9 cellular contexts compared by ENCODE assay signal in the genomic region with DNA sequence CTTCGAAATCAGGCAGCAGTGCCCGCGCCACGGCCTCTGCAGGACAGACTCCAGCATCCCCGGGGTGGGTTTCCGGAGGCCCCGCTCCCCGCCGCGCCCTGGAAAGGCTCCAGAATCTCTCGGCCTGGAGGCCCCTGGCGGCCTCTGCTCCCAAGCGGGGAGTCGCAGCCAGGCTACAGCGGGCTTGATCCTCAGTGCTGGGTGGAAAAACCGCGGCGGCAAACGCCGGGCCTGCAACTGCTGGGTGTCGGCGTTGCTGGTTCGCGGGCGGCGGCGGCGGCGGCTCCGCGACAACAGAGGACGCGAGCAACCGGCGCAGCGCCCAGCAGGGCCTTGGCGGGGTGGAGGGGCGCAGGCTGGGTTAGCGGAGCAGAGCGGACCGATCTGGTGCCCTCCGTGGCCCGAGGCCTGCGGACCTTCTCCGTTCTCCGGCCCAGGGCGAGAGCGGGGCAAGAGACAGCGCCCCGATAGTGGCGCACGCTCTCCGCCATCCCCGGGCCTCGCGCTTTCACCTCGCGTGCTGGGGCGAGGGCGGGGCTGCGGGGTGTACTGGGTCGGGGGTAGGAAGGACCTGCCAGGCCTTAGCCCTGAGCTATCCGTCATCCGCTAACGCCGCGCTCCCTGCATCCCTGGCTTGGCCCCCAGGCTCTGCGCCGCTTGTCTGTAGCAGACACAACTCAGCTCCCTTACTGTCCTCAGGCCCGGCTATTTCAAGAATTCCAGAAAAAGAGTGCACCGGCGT. TPM values are rescaled to one million over a fixed set of nuclear protein-coding genes. Genes with fewer than 3 reads are reported as not detected.
DNase-seq lines count a peak whose midpoint lies in the region; ATAC-seq, FAIRE-seq and TF ChIP-seq lines count a peak whose summit lies in the region.
"Had no signal": no experiment of that assay in that cellular context is flagged by ENCODE, and none has a peak within 500 bp of the region (broad histone marks: within the 10 kb centered on the region; RNA-seq: fewer than 3 reads in every experiment).

No MANE protein-coding gene starts in this region.

- peaks cover 32% of the 10 kb centered on the region for H3K27me3 Mint-ChIP-seq in WTC11 (ENCODE audit: low read depth)

- ATAC-seq in WTC11, result peak; percentile 37

- POLR2A ChIA-PET in WTC11 (lab: Charles Lee), result interaction anchor here (0.7 kb wide), 1 partner anchor 98 kb away, joined by 4 read pairs; no protein-coding TSS in a partner anchor

- peak overlapping the region; percentile 60 for H3K4me3 ChIP-seq in bronchial epithelial cell (ENCODE audit: low read depth, low read length)

- DNase-seq in GM04503 (ENCODE audit: low read depth) (peak; percentile 18), H54 (ENCODE audit: insufficient read length, low spot score) (peak; percentile 23), NCI-H1105 treated with DMSO at 0.1 percent for 48 hours (lab: John Stamatoyannopoulos, UW) (peak; percentile 83), WTC11 (ENCODE audit: low spot score) (peak; percentile 67), bronchial epithelial cell (ENCODE audit: low read depth) (no peak), inferior parietal cortex (ENCODE audit: extremely low spot score) (peak; percentile 65), KBM-7 (no peak)
- peak; percentile 70 for DNase-seq in stimulated activated CD4-positive, alpha-beta T cell treated with anti-CD3 and anti-CD28 coated beads, Interleukin-12 subunit alpha, Interleukin-12 subunit beta, amount 100 ng/mL, for 4 hours

- H3K9me3 Mint-ChIP-seq in WTC11, result no peaks in the 10 kb centered on the region

- no peak overlapping the region for H3K27ac Mint-ChIP-seq in WTC11

- H3K4me3 Mint-ChIP-seq in WTC11, result peak overlapping the region; percentile 82

- peak; percentile 18; the same call in 1 of the 2 replicates for TF ChIP-seq POLR2A in H54 (IDR thresholded peaks at IDR 0.05; ENCODE audit: low read depth, low read length)

- TF ChIP-seq CTCF in WTC11 (IDR thresholded peaks at IDR 0.05) (no peak), bronchial epithelial cell (IDR thresholded peaks at IDR 0.05; ENCODE audit: insufficient read depth, low read length, severe bottlenecking) (peak; percentile 1)

- H3K27me3 ChIP-seq in bronchial epithelial cell (ENCODE audit: control insufficient read depth, insufficient read depth, low read length), result no peaks in the 10 kb centered on the region

- in situ Hi-C loops in KBM-7 (cut with MboI; ENCODE audit: low pct_unique_long_range_greater_than_20kb, low sequenced_read_pairs), result no loop called here

- H3K4me1 Mint-ChIP-seq in WTC11, result peaks cover 36% of the 10 kb centered on the region

- H3K36me3 Mint-ChIP-seq in WTC11, result peaks cover 7% of the 10 kb centered on the region; the same call in 1 of the 2 replicates

- CTCF ChIA-PET in WTC11 (lab: Charles Lee), result interaction anchor here (0.9 to 1.2 kb wide), 3 partner anchors 12 to 241 kb away, joined by 3 to 4 read pairs (median 3); no protein-coding TSS in a partner anchor

- no peaks in the 10 kb centered on the region for H3K36me3 ChIP-seq in bronchial epithelial cell (ENCODE audit: control insufficient read depth, insufficient read depth, low read length)

- FAIRE-seq in H54 (lab: Jason Lieb, UNC) (no peak), bronchial epithelial cell (lab: Jason Lieb, UNC) (no peak)

TF ChIP-seq in WTC11, 78 proteins besides CTCF, POLR2A, EP300 and RAD21 (continues in another document):
- TF ChIP-seq MXD4 (CRISPR knock-in tag; IDR thresholded peaks at IDR 0.05; ENCODE audit: borderline replicate concordance), result no peak
- TF ChIP-seq ZNF396 (CRISPR knock-in tag; IDR thresholded peaks at IDR 0.05; ENCODE audit: borderline replicate concordance), result no peak
- TF ChIP-seq FOXP1 (CRISPR knock-in tag; IDR thresholded peaks at IDR 0.05; ENCODE audit: borderline replicate concordance), result peak; percentile 86
- 0 out of 2 replicates have a peak, but pooled peaks have one; percentile 25 for TF ChIP-seq ZNF219 (CRISPR knock-in tag; IDR thresholded peaks at IDR 0.05; ENCODE audit: borderline replicate concordance)
- TF ChIP-seq ZNF416 (CRISPR knock-in tag; IDR thresholded peaks at IDR 0.05), result no peak
- no peak; the same call in 1 of the 2 replicates for TF ChIP-seq IRF1 (CRISPR knock-in tag; IDR thresholded peaks at IDR 0.05)
- TF ChIP-seq, protein P1, sequence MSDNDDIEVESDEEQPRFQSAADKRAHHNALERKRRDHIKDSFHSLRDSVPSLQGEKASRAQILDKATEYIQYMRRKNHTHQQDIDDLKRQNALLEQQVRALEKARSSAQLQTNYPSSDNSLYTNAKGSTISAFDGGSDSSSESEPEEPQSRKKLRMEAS (CRISPR knock-in tag; IDR thresholded peaks at IDR 0.05), result peak; percentile 97
- TF ChIP-seq FOXK1 (CRISPR knock-in tag; IDR thresholded peaks at IDR 0.05), result peak; percentile 46; the same call in 1 of the 2 replicates
- peak; percentile 35; the same call in 1 of the 2 replicates for TF ChIP-seq MLX (CRISPR knock-in tag; IDR thresholded peaks at IDR 0.05)
- TF ChIP-seq NFATC4 (CRISPR knock-in tag; IDR thresholded peaks at IDR 0.05), result no peak
- TF ChIP-seq ZNF281 (CRISPR knock-in tag; IDR thresholded peaks at IDR 0.05), result peak; percentile 79
- TF ChIP-seq, protein P2, sequence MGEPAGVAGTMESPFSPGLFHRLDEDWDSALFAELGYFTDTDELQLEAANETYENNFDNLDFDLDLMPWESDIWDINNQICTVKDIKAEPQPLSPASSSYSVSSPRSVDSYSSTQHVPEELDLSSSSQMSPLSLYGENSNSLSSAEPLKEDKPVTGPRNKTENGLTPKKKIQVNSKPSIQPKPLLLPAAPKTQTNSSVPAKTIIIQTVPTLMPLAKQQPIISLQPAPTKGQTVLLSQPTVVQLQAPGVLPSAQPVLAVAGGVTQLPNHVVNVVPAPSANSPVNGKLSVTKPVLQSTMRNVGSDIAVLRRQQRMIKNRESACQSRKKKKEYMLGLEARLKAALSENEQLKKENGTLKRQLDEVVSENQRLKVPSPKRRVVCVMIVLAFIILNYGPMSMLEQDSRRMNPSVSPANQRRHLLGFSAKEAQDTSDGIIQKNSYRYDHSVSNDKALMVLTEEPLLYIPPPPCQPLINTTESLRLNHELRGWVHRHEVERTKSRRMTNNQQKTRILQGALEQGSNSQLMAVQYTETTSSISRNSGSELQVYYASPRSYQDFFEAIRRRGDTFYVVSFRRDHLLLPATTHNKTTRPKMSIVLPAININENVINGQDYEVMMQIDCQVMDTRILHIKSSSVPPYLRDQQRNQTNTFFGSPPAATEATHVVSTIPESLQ (CRISPR knock-in tag; IDR thresholded peaks at IDR 0.05), result 0 out of 2 replicates have a peak, but pooled peaks have one; percentile 53
- TF ChIP-seq, protein P3, sequence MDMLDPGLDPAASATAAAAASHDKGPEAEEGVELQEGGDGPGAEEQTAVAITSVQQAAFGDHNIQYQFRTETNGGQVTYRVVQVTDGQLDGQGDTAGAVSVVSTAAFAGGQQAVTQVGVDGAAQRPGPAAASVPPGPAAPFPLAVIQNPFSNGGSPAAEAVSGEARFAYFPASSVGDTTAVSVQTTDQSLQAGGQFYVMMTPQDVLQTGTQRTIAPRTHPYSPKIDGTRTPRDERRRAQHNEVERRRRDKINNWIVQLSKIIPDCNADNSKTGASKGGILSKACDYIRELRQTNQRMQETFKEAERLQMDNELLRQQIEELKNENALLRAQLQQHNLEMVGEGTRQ (CRISPR knock-in tag; IDR thresholded peaks at IDR 0.05), result peak; percentile 37
- no peak for TF ChIP-seq PRRX2 (CRISPR knock-in tag; IDR thresholded peaks at IDR 0.05)

RNA-seq across cellular contexts. Expression of gene ZNF292, which starts 3.4 kb away (rescaled TPM):
- total RNA-seq in WTC11 (2021), result 39.3 to 42.1 TPM (median 39.9 TPM) in 3 replicates
- 24.2 and 28.2 TPM in 2 replicates for total RNA-seq in bronchial epithelial cell

RNA-seq across cellular contexts. Expression of gene CGA, which starts 57.1 kb away (rescaled TPM):
- total RNA-seq in WTC11 (2021) (not detected in 3 replicates), bronchial epithelial cell (not detected in 2 replicates)
- total RNA-seq: pulmonary artery endothelial cell had no signal

Comparison
In these comparisons a context has a peak if more than half of its experiments do, and no peak if none do; other contexts are left out.
1. DNase-seq: peak in GM04503 (single experiment), H54 (single experiment), NCI-H1105 treated with DMSO at 0.1 percent for 48 hours (single experiment), WTC11 (single experiment), inferior parietal cortex (single experiment) and stimulated activated CD4-positive, alpha-beta T cell treated with anti-CD3 and anti-CD28 coated beads, Interleukin-12 subunit alpha, Interleukin-12 subunit beta, amount 100 ng/mL, for 4 hours (single experiment); none in bronchial epithelial cell (single experiment) and KBM-7 (single experiment).